Comparison of ENCODE assay signal across 8 cellular contexts in genomic region chr10:89373916-89374711, GRCh38. TPM values are rescaled to one million over a fixed set of nuclear protein-coding genes. Genes with fewer than 3 reads are reported as not detected.
A peak's percentile ranks its signal among the peaks of the same experiment; 100 is the strongest.
DNase-seq lines count a peak whose midpoint lies in the region; ATAC-seq, FAIRE-seq and TF ChIP-seq lines count a peak whose summit lies in the region.

No MANE protein-coding gene starts in this region.

- H3K9me3 ChIP-seq in thyroid gland: no peaks in the 10 kb centered on the region

- peak; percentile 94 for DNase-seq in cerebellar cortex (ENCODE audit: low spot score)
- DNase-seq in thyroid gland: peak; percentile 89 to 92
- no peak for DNase-seq in D721Med (ENCODE audit: insufficient read length, low spot score)
- no peak for DNase-seq in central memory CD4-positive, alpha-beta T cell
- no peak for DNase-seq in Kasumi-1 (lab: John Stamatoyannopoulos, UW)

- 22 to 24% methylated on average over 3 of the region's 3 CpGs for WGBS in thyroid gland, 2 donors

- no peaks in the 10 kb centered on the region for H3K36me3 ChIP-seq in thyroid gland

- no peak for FAIRE-seq in D721Med (lab: Jason Lieb, UNC)

- no peak for TF ChIP-seq EP300 in Ishikawa (IDR thresholded peaks at IDR 0.05; ENCODE audit: borderline replicate concordance)

- no peak for ATAC-seq in activated CD4-positive, CD25-positive, alpha-beta regulatory T cell treated with anti-CD3 and anti-CD28 coated beads, Interleukin-2, amount 50 U/mL, for 24 hours

- no peak for TF ChIP-seq RAD21 in Ishikawa (IDR thresholded peaks at IDR 0.05; ENCODE audit: low read depth)

- H3K27ac ChIP-seq in layer of hippocampus (ENCODE audit: low read depth, low read length): peak overlapping the region; percentile 97
- H3K27ac ChIP-seq in thyroid gland: peak overlapping the region; percentile 80 to 92 (median 92)

- TF ChIP-seq CTCF in thyroid gland (IDR thresholded peaks at IDR 0.05): no peak
- TF ChIP-seq CTCF in D721Med (IDR thresholded peaks at IDR 0.05; ENCODE audit: insufficient read depth, missing control alignments): no peak

- H3K4me3 ChIP-seq in thyroid gland (replicated peaks in 1 of 3): no peak overlapping the region

- H3K4me1 ChIP-seq in thyroid gland: peaks cover 17 to 26% of the 10 kb centered on the region in 2 donors

- H3K27me3 ChIP-seq in layer of hippocampus (ENCODE audit: control insufficient read depth, insufficient read depth, low read length) (no peaks in the 10 kb centered on the region), thyroid gland (no peaks in the 10 kb centered on the region)

- peak in 1 of 2 donors; percentile 17 for TF ChIP-seq POLR2A in thyroid gland (IDR thresholded peaks at IDR 0.05)

- intact Hi-C loops in thyroid gland (cut with DNase I): no loop called here

TF ChIP-seq in Ishikawa, 13 proteins besides CTCF, POLR2A, EP300 and RAD21:
- peak; percentile 87 for TF ChIP-seq CEBPB (IDR thresholded peaks at IDR 0.05)
- no peak for TF ChIP-seq FOXM1 (IDR thresholded peaks at IDR 0.05; ENCODE audit: borderline replicate concordance, low read depth)
- TF ChIP-seq MAX (IDR thresholded peaks at IDR 0.05): no peak
- no peak for TF ChIP-seq ZBTB7A (IDR thresholded peaks at IDR 0.05; ENCODE audit: low read depth)
- TF ChIP-seq USF1 (IDR thresholded peaks at IDR 0.05): 0 out of 2 replicates have a peak, but pooled peaks have one; percentile 46
- TF ChIP-seq NFIC (IDR thresholded peaks at IDR 0.05): peak; percentile 59; the same call in 1 of the 2 replicates
- TF ChIP-seq YY1 (IDR thresholded peaks at IDR 0.05; ENCODE audit: low read depth): no peak

RNA-seq across cellular contexts. Expression of gene IFIT1B, which starts 3.7 kb away (rescaled TPM):
- total RNA-seq in thyroid gland: not detected

RNA-seq across cellular contexts. Expression of gene IFIT1, which starts 18.3 kb away (rescaled TPM):
- total RNA-seq in thyroid gland: 10 to 100 TPM in 2 of 4 donors, 1 to 10 TPM in 2; 5.5 to 15.9 (median 10.0) TPM

RNA-seq across cellular contexts. Expression of gene IFIT5, which starts 40.3 kb away (rescaled TPM):
- 10 to 100 TPM; 13.7 to 23.0 (median 17.1) TPM for total RNA-seq in thyroid gland

RNA-seq across cellular contexts. Expression of gene IFIT3, which starts 46.3 kb away (rescaled TPM):
- 10 to 100 TPM in 1 of 4 donors, 1 to 10 TPM in 3; 5.9 to 11.4 (median 8.8) TPM for total RNA-seq in thyroid gland

Comparison
In these comparisons a context has a peak if more than half of its experiments do, and no peak if none do; other contexts are left out.
1. DNase-seq: peak in cerebellar cortex (single experiment) and thyroid gland (2 of 2); none in D721Med (single experiment), central memory CD4-positive, alpha-beta T cell (single experiment) and Kasumi-1 (0 of 2).